Comparison of ENCODE assay signal across 8 cellular contexts in genomic region chr7:108592633-108593277, GRCh38. TPM values are rescaled to one million over a fixed set of nuclear protein-coding genes. Genes with fewer than 3 reads are reported as not detected.
DNase-seq lines count a peak whose midpoint lies in the region; ATAC-seq and TF ChIP-seq lines count a peak whose summit lies in the region.
"Had no signal": no experiment of that assay in that cellular context is flagged by ENCODE, and none has a peak within 500 bp of the region (broad histone marks: within the 10 kb centered on the region; RNA-seq: fewer than 3 reads in every experiment).

No MANE protein-coding gene starts in this region.

- peak; percentile 51 for ATAC-seq in GM21360 (IDR thresholded peaks at IDR 0.05; ENCODE audit: unreplicated experiment)
- ATAC-seq in GM21423 (IDR thresholded peaks at IDR 0.05; ENCODE audit: unreplicated experiment) = no peak

- H3K4me3 ChIP-seq in adrenal gland = no peak overlapping the region

- H3K36me3 ChIP-seq in adrenal gland (replicated peaks in 1 of 2) = no peaks in the 10 kb centered on the region

- H3K9me3 Mint-ChIP-seq in brain = no peaks in the 10 kb centered on the region
- H3K9me3 Mint-ChIP-seq: activated B cell treated with CpG ODN at 0.5 μM for 24 hours had no signal

- no peaks in the 10 kb centered on the region for H3K27me3 ChIP-seq in adrenal gland

- H3K27ac Mint-ChIP-seq in brain = peak overlapping the region; percentile 10 to 91 (median 81)
- H3K27ac Mint-ChIP-seq: activated B cell treated with CpG ODN at 0.5 μM for 24 hours had no signal

- intact Hi-C loops in posterior cingulate gyrus (cut with DNase I) = no loop called here
- intact Hi-C loops in adrenal gland (cut with DNase I) = no loop called here

- TF ChIP-seq CTCF in brain (conservative IDR thresholded peaks at IDR 0.05) = peak; percentile 59 to 70
- no peak for TF ChIP-seq CTCF in adrenal gland (IDR thresholded peaks at IDR 0.05)

- no peaks in the 10 kb centered on the region for H3K36me3 Mint-ChIP-seq in brain

- no peak for TF ChIP-seq POLR2A in adrenal gland (IDR thresholded peaks at IDR 0.05)

- H3K27ac ChIP-seq in adrenal gland = no peak overlapping the region

- no peaks in the 10 kb centered on the region for H3K9me3 ChIP-seq in adrenal gland (replicated peaks in 1 of 3)

- 53 to 76% (median 63%) methylated on average over 4 of the region's 4 CpGs for WGBS in adrenal gland, 4 donors

- H3K27me3 Mint-ChIP-seq in brain = no peaks in the 10 kb centered on the region

- DNase-seq in NCI-H2171 (lab: John Stamatoyannopoulos, UW) (peak; percentile 78), posterior cingulate gyrus (peak in 9 of 10 donors; percentile 20 to 91 (median 56)), adrenal gland (no peak), NCI-H226 (no peak)
- DNase-seq: activated B cell treated with CpG ODN at 0.5 μM for 24 hours had no signal

- no peaks in the 10 kb centered on the region for H3K4me1 ChIP-seq in adrenal gland (replicated peaks in 1 of 2)

- peaks cover 43% of the 10 kb centered on the region for H3K4me1 Mint-ChIP-seq in brain
- H3K4me1 Mint-ChIP-seq: activated B cell treated with CpG ODN at 0.5 μM for 24 hours had no signal

- peak overlapping the region in 4 of 5 experiments; percentile 37 to 69 (median 54) for H3K4me3 Mint-ChIP-seq in brain
- H3K4me3 Mint-ChIP-seq: activated B cell treated with CpG ODN at 0.5 μM for 24 hours had no signal

RNA-seq across cellular contexts. Expression of gene DNAJB9, which starts 23.1 kb away (rescaled TPM):
- polyA plus RNA-seq in brain (ENCODE audit: insufficient read depth, low read depth, low replicate concordance) (13.5 TPM), adrenal gland (100 to 1,000 TPM in 1 of 3 donors, 1 to 10 TPM in 2; 8.4 to 175 (median 9.0) TPM)
- total RNA-seq in adrenal gland = 100 to 1,000 TPM in 1 of 8 donors, 10 to 100 TPM in 7; 21.6 to 157 (median 45.5) TPM

RNA-seq across cellular contexts. Expression of gene THAP5, which starts 23.2 kb away (rescaled TPM):
- 7.6 TPM for polyA plus RNA-seq in brain (ENCODE audit: insufficient read depth, low read depth, low replicate concordance)
- total RNA-seq in adrenal gland = 10 to 100 TPM; 16.6 to 35.6 (median 26.7) TPM
- polyA plus RNA-seq in adrenal gland = 10 to 100 TPM in 1 of 3 donors, 1 to 10 TPM in 2; 5.9 to 58.3 (median 7.3) TPM

Comparison
In these comparisons a context has a peak if more than half of its experiments do, and no peak if none do; other contexts are left out.
1. DNase-seq: peak in NCI-H2171 (single experiment) and posterior cingulate gyrus (9 of 10); none in adrenal gland (0 of 7) and NCI-H226 (single experiment).
2. CTCF ChIP-seq: peak in brain (2 of 2); none in adrenal gland (0 of 6).